In the genomic region with DNA sequence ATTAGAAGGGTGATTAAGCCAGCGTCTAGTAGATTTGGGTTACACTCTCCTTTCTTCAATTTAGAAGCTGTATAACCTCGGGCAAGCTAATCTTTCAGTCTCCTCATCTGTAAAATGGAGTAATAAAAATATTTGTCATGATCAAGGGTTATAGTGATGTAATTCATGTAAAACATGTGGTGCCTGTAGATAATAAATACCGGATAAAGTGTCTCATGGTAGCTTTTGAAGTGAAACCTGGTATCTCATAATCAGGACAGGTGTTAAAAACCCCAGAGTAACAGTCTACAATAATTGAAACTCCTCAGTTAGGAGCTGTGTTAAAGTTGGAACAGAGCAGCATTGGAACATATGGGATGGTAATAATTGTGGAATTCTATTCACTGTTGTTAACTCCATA, we compare ENCODE assay signal across 8 cellular contexts. TPM values are rescaled to one million over a fixed set of nuclear protein-coding genes. Genes with fewer than 3 reads are reported as not detected.
DNase-seq lines count a peak whose midpoint lies in the region; ATAC-seq and TF ChIP-seq lines count a peak whose summit lies in the region.

No MANE protein-coding gene starts in this region.

- intact Hi-C loops in CD14-positive monocyte (cut with micrococcal nuclease) = loop anchor here in 1 of 2 donors (10.0 kb wide), 1 partner anchor 102 kb away; a partner anchor contains a TSS

- no peak for DNase-seq in activated T-cell treated with anti-CD3 and anti-CD28 coated beads, Interleukin-2, amount 50 U/mL, for 4 hours
- DNase-seq in activated T-cell treated with anti-CD3 and anti-CD28 coated beads for 4 hours = no peak
- no peak for DNase-seq in effector memory CD4-positive, alpha-beta T cell
- no peak for DNase-seq in stimulated activated effector memory CD8-positive, alpha-beta T cell treated with anti-CD3 and anti-CD28 coated beads, Interleukin-12 subunit alpha, Interleukin-12 subunit beta, amount 100 ng/mL, for 72 hours (ENCODE audit: low spot score in 2 of 2)
- no peak for DNase-seq in DMS153 treated with DMSO at 0.1 percent for 48 hours (lab: John Stamatoyannopoulos, UW; ENCODE audit: unreplicated experiment)
- no peak for DNase-seq in CD14-positive monocyte (ENCODE audit: low spot score)
- DNase-seq in NCI-H128 (lab: John Stamatoyannopoulos, UW; ENCODE audit: unreplicated experiment) = no peak

- peak overlapping the region; percentile 67 for H3K4me2 ChIP-seq in OCI-LY3 (ENCODE audit: low read length)

- peak overlapping the region; percentile 92 for H3K4me3 ChIP-seq in OCI-LY3 (ENCODE audit: low read length)
- H3K4me3 ChIP-seq in effector memory CD4-positive, alpha-beta T cell (ENCODE audit: insufficient read depth, low read depth, low read length, poor library complexity, severe bottlenecking) = no peak overlapping the region

- H2AFZ ChIP-seq in OCI-LY3 (ENCODE audit: low read depth, low read length) = peak overlapping the region; percentile 77

- H3K4me3 Mint-ChIP-seq in activated T-cell treated with anti-CD3 and anti-CD28 coated beads, Interleukin-2, amount 50 U/mL, for 4 hours = peak overlapping the region; percentile 89
- H3K4me3 Mint-ChIP-seq in stimulated activated effector memory CD8-positive, alpha-beta T cell treated with anti-CD3 and anti-CD28 coated beads, Interleukin-12 subunit alpha, Interleukin-12 subunit beta, amount 100 ng/mL, for 72 hours = peak overlapping the region; percentile 83
- H3K4me3 Mint-ChIP-seq in CD14-positive monocyte = no peak overlapping the region

- H3K4me1 ChIP-seq in OCI-LY3 (ENCODE audit: low read length) = peaks cover 24% of the 10 kb centered on the region
- H3K4me1 ChIP-seq in effector memory CD4-positive, alpha-beta T cell (ENCODE audit: control insufficient read depth, insufficient read depth, low read length, poor library complexity, severe bottlenecking) = no peaks in the 10 kb centered on the region

- no peak for TF ChIP-seq CTCF in OCI-LY3 (IDR thresholded peaks at IDR 0.05; ENCODE audit: low read depth, low read length)
- TF ChIP-seq CTCF in CD14-positive monocyte (IDR thresholded peaks at IDR 0.05) = no peak

- peak overlapping the region; percentile 5 for H3K9ac ChIP-seq in OCI-LY3 (ENCODE audit: low read length)

- peaks cover 36% of the 10 kb centered on the region for H3K79me2 ChIP-seq in OCI-LY3 (ENCODE audit: low read length)

- no peaks in the 10 kb centered on the region for H3K36me3 Mint-ChIP-seq in activated T-cell treated with anti-CD3 and anti-CD28 coated beads, Interleukin-2, amount 50 U/mL, for 4 hours (ENCODE audit: insufficient read depth)
- peaks cover 25% of the 10 kb centered on the region for H3K36me3 Mint-ChIP-seq in stimulated activated effector memory CD8-positive, alpha-beta T cell treated with anti-CD3 and anti-CD28 coated beads, Interleukin-12 subunit alpha, Interleukin-12 subunit beta, amount 100 ng/mL, for 72 hours
- no peaks in the 10 kb centered on the region for H3K36me3 Mint-ChIP-seq in CD14-positive monocyte

- no peaks in the 10 kb centered on the region for H3K9me3 Mint-ChIP-seq in activated T-cell treated with anti-CD3 and anti-CD28 coated beads, Interleukin-2, amount 50 U/mL, for 4 hours
- no peaks in the 10 kb centered on the region for H3K9me3 Mint-ChIP-seq in stimulated activated effector memory CD8-positive, alpha-beta T cell treated with anti-CD3 and anti-CD28 coated beads, Interleukin-12 subunit alpha, Interleukin-12 subunit beta, amount 100 ng/mL, for 72 hours
- peaks cover 0 to 1% (median 0%) of the 10 kb centered on the region in 7 donors for H3K9me3 Mint-ChIP-seq in CD14-positive monocyte

- H3K27ac ChIP-seq in OCI-LY3 (ENCODE audit: low read length) = peak overlapping the region; percentile 12; the same call in 1 of the 2 replicates
- H3K27ac ChIP-seq in effector memory CD4-positive, alpha-beta T cell (ENCODE audit: insufficient read depth, low read length, poor library complexity, severe bottlenecking) = peak overlapping the region; percentile 91

- no peaks in the 10 kb centered on the region for H3K9me3 ChIP-seq in OCI-LY3 (ENCODE audit: insufficient read depth, low read length)
- no peaks in the 10 kb centered on the region for H3K9me3 ChIP-seq in effector memory CD4-positive, alpha-beta T cell (ENCODE audit: control insufficient read depth, low read length)

- H3K27me3 ChIP-seq in OCI-LY3 (ENCODE audit: low read depth, low read length) = peaks cover 3% of the 10 kb centered on the region; the same call in 1 of the 2 replicates
- H3K27me3 ChIP-seq in effector memory CD4-positive, alpha-beta T cell (replicated peaks; ENCODE audit: control insufficient read depth, insufficient read depth, low read length, poor library complexity, severe bottlenecking) = no peaks in the 10 kb centered on the region

- H4K20me1 ChIP-seq in OCI-LY3 (ENCODE audit: insufficient read depth, low read length) = no peaks in the 10 kb centered on the region

- H3K27ac Mint-ChIP-seq in stimulated activated effector memory CD8-positive, alpha-beta T cell treated with anti-CD3 and anti-CD28 coated beads, Interleukin-12 subunit alpha, Interleukin-12 subunit beta, amount 100 ng/mL, for 72 hours = peak overlapping the region; percentile 99
- H3K27ac Mint-ChIP-seq in CD14-positive monocyte = no peak overlapping the region

- H3K4me1 Mint-ChIP-seq in activated T-cell treated with anti-CD3 and anti-CD28 coated beads, Interleukin-2, amount 50 U/mL, for 4 hours (ENCODE audit: low read depth) = peaks cover 27% of the 10 kb centered on the region
- H3K4me1 Mint-ChIP-seq in stimulated activated effector memory CD8-positive, alpha-beta T cell treated with anti-CD3 and anti-CD28 coated beads, Interleukin-12 subunit alpha, Interleukin-12 subunit beta, amount 100 ng/mL, for 72 hours = peaks cover 34% of the 10 kb centered on the region
- H3K4me1 Mint-ChIP-seq in CD14-positive monocyte = peaks cover 26% of the 10 kb centered on the region

- no peak for ATAC-seq in activated T-cell treated with anti-CD3 and anti-CD28 coated beads, Interleukin-2, amount 50 U/mL, for 4 hours
- ATAC-seq in stimulated activated effector memory CD8-positive, alpha-beta T cell treated with anti-CD3 and anti-CD28 coated beads, Interleukin-12 subunit alpha, Interleukin-12 subunit beta, amount 100 ng/mL, for 72 hours = no peak

- H3K36me3 ChIP-seq in OCI-LY3 (replicated peaks; ENCODE audit: low read depth, low read length) = no peaks in the 10 kb centered on the region
- H3K36me3 ChIP-seq in effector memory CD4-positive, alpha-beta T cell (ENCODE audit: control insufficient read depth, insufficient read depth, low read length) = no peaks in the 10 kb centered on the region

- peaks cover 4% of the 10 kb centered on the region for H3K27me3 Mint-ChIP-seq in activated T-cell treated with anti-CD3 and anti-CD28 coated beads, Interleukin-2, amount 50 U/mL, for 4 hours (ENCODE audit: low read depth)
- peaks cover 0 to 2% (median 0%) of the 10 kb centered on the region in 3 donors for H3K27me3 Mint-ChIP-seq in CD14-positive monocyte (ENCODE audit: low read depth in 3 of 3)

RNA-seq across cellular contexts. Expression of a gene that starts 0.9 kb away (rescaled TPM):
- total RNA-seq in activated T-cell treated with anti-CD3 and anti-CD28 coated beads, Interleukin-2, amount 50 U/mL, for 4 hours = 1 to 10 TPM; 2.9 to 4.1 (median 3.6) TPM
- under 1 TPM; 0.13 to 0.38 TPM for polyA plus RNA-seq in CD14-positive monocyte

RNA-seq across cellular contexts. Expression of a gene that starts 24.0 kb away (rescaled TPM):
- total RNA-seq in activated T-cell treated with anti-CD3 and anti-CD28 coated beads, Interleukin-2, amount 50 U/mL, for 4 hours = 10 to 100 TPM; 33.3 to 41.1 (median 37.0) TPM
- 1 to 10 TPM; 4.3 to 6.3 TPM for polyA plus RNA-seq in CD14-positive monocyte

RNA-seq across cellular contexts. Expression of a gene that starts 28.3 kb away (rescaled TPM):
- total RNA-seq in activated T-cell treated with anti-CD3 and anti-CD28 coated beads, Interleukin-2, amount 50 U/mL, for 4 hours = 10 to 100 TPM; 29.9 to 33.9 (median 31.0) TPM
- polyA plus RNA-seq in CD14-positive monocyte = 10 to 100 TPM; 30.8 to 37.3 TPM

Comparison
In these comparisons a context has a peak if more than half of its experiments do, and no peak if none do; other contexts are left out.
1. H3K4me3 Mint-ChIP-seq: peak in activated T-cell treated with anti-CD3 and anti-CD28 coated beads, Interleukin-2, amount 50 U/mL, for 4 hours (single experiment) and stimulated activated effector memory CD8-positive, alpha-beta T cell treated with anti-CD3 and anti-CD28 coated beads, Interleukin-12 subunit alpha, Interleukin-12 subunit beta, amount 100 ng/mL, for 72 hours (single experiment); none in CD14-positive monocyte (0 of 2).